Comparison of ENCODE assay signal across 9 cellular contexts in the genomic region with DNA sequence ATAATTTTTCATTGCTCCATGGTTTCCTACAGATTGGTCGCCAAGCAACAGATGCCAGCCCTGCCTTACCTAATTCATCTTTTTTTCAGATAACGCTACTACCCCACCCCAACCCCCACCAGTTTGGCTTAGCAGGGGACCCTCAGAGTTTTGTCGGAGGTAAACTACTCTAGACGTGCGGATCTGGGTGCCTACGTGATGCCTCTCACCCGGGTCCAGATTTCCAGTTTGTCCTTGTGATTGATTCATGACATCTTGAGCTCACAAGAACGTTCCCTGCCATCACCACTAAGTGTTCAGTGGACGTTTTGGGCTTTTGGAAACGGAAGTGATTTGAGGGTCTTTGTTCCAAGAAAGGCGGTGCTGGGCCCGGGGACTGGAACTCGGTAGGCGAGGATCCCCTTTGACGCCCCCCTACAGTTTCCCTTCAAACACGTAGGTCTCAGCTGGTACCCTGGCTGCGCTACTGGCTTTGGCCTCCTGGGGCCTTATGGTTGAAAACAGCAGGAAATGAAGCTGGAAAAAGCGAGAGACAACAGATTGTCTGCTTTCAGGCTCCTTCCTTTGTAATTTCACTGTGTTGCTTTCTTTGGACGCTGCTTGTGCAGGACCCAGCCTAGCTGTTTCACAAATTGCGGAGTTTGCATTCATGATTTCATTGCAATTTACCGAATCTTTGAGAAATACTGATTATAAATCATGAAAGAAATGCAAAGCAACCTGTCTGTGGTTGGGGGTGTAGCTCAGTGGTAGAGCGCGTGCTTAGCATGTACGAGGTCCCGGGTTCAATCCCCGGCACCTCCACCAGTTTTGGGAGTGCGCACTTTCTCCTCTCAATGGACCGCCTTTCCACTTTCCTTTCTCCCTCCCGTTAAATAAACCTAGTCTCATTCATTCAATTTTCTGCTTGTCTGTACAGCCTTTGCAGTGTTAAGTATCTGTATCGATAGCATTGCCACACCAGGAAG.
A peak's percentile ranks its signal among the peaks of the same experiment; 100 is the strongest.
DNase-seq lines count a peak whose midpoint lies in the region; ATAC-seq lines count a peak whose summit lies in the region.
"Had no signal": no experiment of that assay in that cellular context is flagged by ENCODE, and none has a peak within 500 bp of the region (broad histone marks: within the 10 kb centered on the region; RNA-seq: fewer than 3 reads in every experiment).

No MANE protein-coding gene starts in this region.

- no peaks in the 10 kb centered on the region for H3K9me3 ChIP-seq in iPS-20b (ENCODE audit: insufficient read depth, low read depth, low read length)

- H3K4me3 Mint-ChIP-seq in activated naive CD8-positive, alpha-beta T cell treated with anti-CD3 and anti-CD28 coated beads, Interleukin-2, amount 50 U/mL, for 24 hours, result peak overlapping the region; percentile 77

- H3K27me3 Mint-ChIP-seq in activated naive CD8-positive, alpha-beta T cell treated with anti-CD3 and anti-CD28 coated beads, Interleukin-2, amount 50 U/mL, for 24 hours, result peaks cover 59% of the 10 kb centered on the region

- H3K4me1 ChIP-seq in iPS-20b (ENCODE audit: insufficient read depth, low read length), result 0 out of 2 replicates have a peak, but pooled peaks cover 5% of the 10 kb centered on the region

- H3K9me3 Mint-ChIP-seq in activated naive CD8-positive, alpha-beta T cell treated with anti-CD3 and anti-CD28 coated beads, Interleukin-2, amount 50 U/mL, for 24 hours, result peaks cover 4% of the 10 kb centered on the region

- no peaks in the 10 kb centered on the region for H3K36me3 ChIP-seq in iPS-20b (ENCODE audit: insufficient read depth, low read depth, low read length)

- peak overlapping the region; percentile 84 for H3K27ac Mint-ChIP-seq in activated naive CD8-positive, alpha-beta T cell treated with anti-CD3 and anti-CD28 coated beads, Interleukin-2, amount 50 U/mL, for 24 hours

- peak; percentile 47 for ATAC-seq in HG03280 (IDR thresholded peaks at IDR 0.05; ENCODE audit: unreplicated experiment)
- peak; percentile 97 for ATAC-seq in activated naive CD8-positive, alpha-beta T cell treated with anti-CD3 and anti-CD28 coated beads, Interleukin-2, amount 50 U/mL, for 24 hours
- ATAC-seq in stimulated activated naive CD8-positive, alpha-beta T cell treated with anti-CD3 and anti-CD28 coated beads, Interleukin-15, Interleukin-2, amounts not matched to agents 100 U/mL and 50 U/mL, for 24 hours, result peak; percentile 95
- ATAC-seq in HG02642 (IDR thresholded peaks at IDR 0.05; ENCODE audit: poor library complexity, unreplicated experiment), result no peak

- H3K4me1 Mint-ChIP-seq in activated naive CD8-positive, alpha-beta T cell treated with anti-CD3 and anti-CD28 coated beads, Interleukin-2, amount 50 U/mL, for 24 hours, result peaks cover 10% of the 10 kb centered on the region

- H3K36me3 Mint-ChIP-seq in activated naive CD8-positive, alpha-beta T cell treated with anti-CD3 and anti-CD28 coated beads, Interleukin-2, amount 50 U/mL, for 24 hours (ENCODE audit: low read depth), result peaks cover 4% of the 10 kb centered on the region

- H3K27ac ChIP-seq in iPS-20b (ENCODE audit: low read length), result no peak overlapping the region
- H3K27ac ChIP-seq: epithelial cell of prostate had no signal

- H3K27me3 ChIP-seq in iPS-20b (ENCODE audit: insufficient read depth, low read length), result no peaks in the 10 kb centered on the region

- DNase-seq in EH (ENCODE audit: low read depth), result peak; percentile 66
- DNase-seq in NCI-H82 (lab: John Stamatoyannopoulos, UW), result peak; percentile 95
- peak; percentile 66 for DNase-seq in activated naive CD8-positive, alpha-beta T cell treated with anti-CD3 and anti-CD28 coated beads, Interleukin-2, amount 50 U/mL, for 24 hours
- peak; percentile 65 for DNase-seq in stimulated activated naive CD8-positive, alpha-beta T cell treated with anti-CD3 and anti-CD28 coated beads, Interleukin-15, Interleukin-2, amounts not matched to agents 100 U/mL and 50 U/mL, for 24 hours
- DNase-seq in activated gamma-delta T cell (lab: John Stamatoyannopoulos, UW), result no peak

- H3K9ac ChIP-seq in iPS-20b (ENCODE audit: low read depth, low read length), result peak overlapping the region; percentile 46; the same call in 1 of the 2 replicates

- H3K4me3 ChIP-seq in iPS-20b (ENCODE audit: low read length), result peak overlapping the region; percentile 87
